ENCODE assay signal across 28 cellular contexts in the genomic region with DNA sequence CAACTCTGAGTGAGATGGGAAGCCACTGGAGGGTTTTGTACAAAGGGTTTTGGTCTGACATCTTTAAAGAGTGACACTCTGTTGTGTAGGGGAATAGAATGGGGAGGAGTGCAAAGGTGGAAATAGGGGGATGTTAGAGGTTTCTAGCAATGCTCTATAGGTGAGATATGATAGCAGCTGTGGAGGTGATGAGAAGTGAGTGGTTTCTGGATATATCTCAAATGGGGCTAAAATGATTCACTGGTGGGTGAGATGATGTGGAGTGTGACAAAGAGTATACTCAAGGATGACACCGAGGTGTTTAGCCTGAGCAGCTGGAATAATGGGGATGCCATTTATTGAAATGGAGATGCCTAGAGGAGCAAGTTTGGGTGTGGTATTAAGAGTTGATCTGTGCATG. TPM values are rescaled to one million over a fixed set of nuclear protein-coding genes. Genes with fewer than 3 reads are reported as not detected.
DNase-seq lines count a peak whose midpoint lies in the region; ATAC-seq lines count a peak whose summit lies in the region.
"Had no signal": no experiment of that assay in that cellular context is flagged by ENCODE, and none has a peak within 500 bp of the region (broad histone marks: within the 10 kb centered on the region; RNA-seq: fewer than 3 reads in every experiment).

No MANE protein-coding gene starts in this region.

- DNase-seq in activated CD4-positive, alpha-beta T cell treated with anti-CD3 and anti-CD28 coated beads, Interleukin-2, amount 10 ng/mL, durations not matched to agents 24 days and 14 days = no peak
- no peak for DNase-seq in activated CD4-positive, alpha-beta T cell treated with anti-CD3 and anti-CD28 coated beads for 4 hours
- DNase-seq in stimulated activated CD4-positive, alpha-beta T cell treated with anti-CD3 and anti-CD28 coated beads, Interleukin-1b, Interleukin-23, amount 100 ng/mL, for 48 hours = peak; percentile 15
- DNase-seq in stimulated activated CD4-positive, alpha-beta T cell treated with anti-CD3 and anti-CD28 coated beads, Interleukin-12 subunit alpha, Interleukin-12 subunit beta, amount 100 ng/mL, for 4 hours = no peak
- no peak for DNase-seq in central memory CD8-positive, alpha-beta T cell (ENCODE audit: low spot score in 2 of 2)
- DNase-seq in mucosa of gallbladder (ENCODE audit: low spot score) = no peak
- DNase-seq in HT-29 (ENCODE audit: low spot score) = no peak
- DNase-seq in stimulated activated naive CD4-positive, alpha-beta T cell (lab: John Stamatoyannopoulos, UW) = no peak
- DNase-seq: aorta; CD4-positive, alpha-beta memory T cell; gastrocnemius medialis; GM23248; kidney; naive thymus-derived CD4-positive, alpha-beta T cell; NCI-H146; NCI-H748 treated with DMSO at 0.1 percent for 48 hours; occipital lobe; psoas muscle; SHP77; stimulated activated CD4-positive, alpha-beta T cell treated with anti-CD3 and anti-CD28 coated beads, Interleukin-4, amount 100 ng/mL, for 24 hours; T-helper 17 cell; upper lobe of left lung had no signal

- peaks cover 56% of the 10 kb centered on the region for H3K36me3 Mint-ChIP-seq in activated CD4-positive, alpha-beta T cell treated with anti-CD3 and anti-CD28 coated beads, Interleukin-2, amount 10 ng/mL, durations not matched to agents 24 days and 14 days (ENCODE audit: low read depth)
- H3K36me3 Mint-ChIP-seq in central memory CD8-positive, alpha-beta T cell (ENCODE audit: insufficient read depth) = peaks cover 5% of the 10 kb centered on the region

- no peaks in the 10 kb centered on the region for H3K27me3 Mint-ChIP-seq in activated CD4-positive, alpha-beta T cell treated with anti-CD3 and anti-CD28 coated beads, Interleukin-2, amount 10 ng/mL, durations not matched to agents 24 days and 14 days
- no peaks in the 10 kb centered on the region for H3K27me3 Mint-ChIP-seq in central memory CD8-positive, alpha-beta T cell
- H3K27me3 Mint-ChIP-seq: activated naive CD8-positive, alpha-beta T cell; CD4-positive, alpha-beta memory T cell; IgD-negative memory B cell; naive thymus-derived CD4-positive, alpha-beta T cell; T-helper 17 cell had no signal

- H3K4me3 Mint-ChIP-seq in activated CD4-positive, alpha-beta T cell treated with anti-CD3 and anti-CD28 coated beads, Interleukin-2, amount 10 ng/mL, durations not matched to agents 24 days and 14 days = no peak overlapping the region
- no peak overlapping the region for H3K4me3 Mint-ChIP-seq in central memory CD8-positive, alpha-beta T cell
- H3K4me3 Mint-ChIP-seq: activated naive CD8-positive, alpha-beta T cell; mesothelial cell of epicardium; naive thymus-derived CD4-positive, alpha-beta T cell; T-helper 17 cell had no signal

- intact Hi-C loops in activated CD4-positive, alpha-beta T cell treated with anti-CD3 and anti-CD28 coated beads, Interleukin-2, amount 10 ng/mL, durations not matched to agents 24 days and 14 days (cut with micrococcal nuclease) = loop anchor here (2.0 to 5.0 kb wide), 2 partner anchors 39 to 77 kb away; no protein-coding TSS in a partner anchor

- peaks cover 44% of the 10 kb centered on the region for H3K4me1 Mint-ChIP-seq in activated CD4-positive, alpha-beta T cell treated with anti-CD3 and anti-CD28 coated beads, Interleukin-2, amount 10 ng/mL, durations not matched to agents 24 days and 14 days
- peaks cover 34% of the 10 kb centered on the region for H3K4me1 Mint-ChIP-seq in central memory CD8-positive, alpha-beta T cell
- H3K4me1 Mint-ChIP-seq: mesothelial cell of epicardium had no signal

- peaks cover 13% of the 10 kb centered on the region for H3K9me3 Mint-ChIP-seq in activated CD4-positive, alpha-beta T cell treated with anti-CD3 and anti-CD28 coated beads, Interleukin-2, amount 10 ng/mL, durations not matched to agents 24 days and 14 days
- peaks cover 6% of the 10 kb centered on the region for H3K9me3 Mint-ChIP-seq in central memory CD8-positive, alpha-beta T cell

- ATAC-seq in central memory CD8-positive, alpha-beta T cell (replicated peaks; ENCODE audit: extremely low read depth, poor library complexity, severe bottlenecking) = no peak
- ATAC-seq: A549; gastrocnemius medialis; naive thymus-derived CD4-positive, alpha-beta T cell; Panc1; psoas muscle; sciatic nerve; T-helper 17 cell had no signal

- peak overlapping the region; percentile 54 for H3K27ac Mint-ChIP-seq in activated CD4-positive, alpha-beta T cell treated with anti-CD3 and anti-CD28 coated beads, Interleukin-2, amount 10 ng/mL, durations not matched to agents 24 days and 14 days
- peak overlapping the region; percentile 76 for H3K27ac Mint-ChIP-seq in central memory CD8-positive, alpha-beta T cell (ENCODE audit: low read depth)
- H3K27ac Mint-ChIP-seq: activated naive CD8-positive, alpha-beta T cell; mesothelial cell of epicardium; T-helper 17 cell had no signal

RNA-seq across cellular contexts. Expression of a gene that starts 13.4 kb away (rescaled TPM):
- total RNA-seq in activated CD4-positive, alpha-beta T cell treated with anti-CD3 and anti-CD28 coated beads, Interleukin-2, amount 10 ng/mL, durations not matched to agents 24 days and 14 days = 69.7 and 72.6 TPM in 2 replicates
- 98.1 TPM for total RNA-seq in mucosa of gallbladder
- total RNA-seq in HT-29 (2014; rRNA removed; shearing (Covaris generic)) = 15.1 and 19.3 TPM in 2 replicates
